Comparison of ENCODE assay signal across 24 cellular contexts in genomic region chr16:56865394-56866062, GRCh38. TPM values are rescaled to one million over a fixed set of nuclear protein-coding genes. Genes with fewer than 3 reads are reported as not detected.
DNase-seq lines count a peak whose midpoint lies in the region; ATAC-seq lines count a peak whose summit lies in the region.
"Had no signal": no experiment of that assay in that cellular context is flagged by ENCODE, and none has a peak within 500 bp of the region (broad histone marks: within the 10 kb centered on the region; RNA-seq: fewer than 3 reads in every experiment).

No MANE protein-coding gene starts in this region.

- H3K27me3 ChIP-seq in H7 (ENCODE audit: control insufficient read depth, insufficient read depth, low read length) = no peaks in the 10 kb centered on the region
- H3K27me3 ChIP-seq: BLaER1 treated with 17β-estradiol and CSF1 and Interleukin-3, amounts not matched to agents 10 nM and 100 nM; SJCRH30 had no signal

- no peak overlapping the region for H3K4me3 ChIP-seq in H7 (ENCODE audit: insufficient read depth, low read depth, low read length)
- H3K4me3 ChIP-seq: BLaER1 treated with 17β-estradiol and CSF1 and Interleukin-3, amounts not matched to agents 10 nM and 100 nM; PC-9; SJCRH30 had no signal

- no peak for DNase-seq in activated CD4-positive, alpha-beta T cell treated with anti-CD3 and anti-CD28 coated beads, Interleukin-2, amount 10 ng/mL, durations not matched to agents 7 days and 5 days
- DNase-seq in activated CD4-positive, alpha-beta T cell treated with anti-CD3 and anti-CD28 coated beads for 36 hours = no peak
- DNase-seq in H7 (peak; percentile 9), DMS 273 treated with DMSO at 0.1 percent for 48 hours (lab: John Stamatoyannopoulos, UW) (no peak), medulla oblongata (ENCODE audit: extremely low spot score) (no peak)
- DNase-seq in central memory CD8-positive, alpha-beta T cell (ENCODE audit: low spot score in 2 of 2) = no peak
- DNase-seq in stimulated activated effector memory CD8-positive, alpha-beta T cell treated with anti-CD3 and anti-CD28 coated beads, Interleukin-12 subunit alpha, Interleukin-12 subunit beta, amount 100 ng/mL, for 72 hours (ENCODE audit: low spot score in 2 of 2) = no peak
- DNase-seq: CD4-positive, alpha-beta T cell; GOT3; IMR-90; NCI-H1048; NCI-H1417; NCI-H1694; NCI-H2029 treated with DMSO at 0.1 percent for 48 hours; NCI-H446 treated with DMSO at 0.1 percent for 48 hours; NK-92 treated with Interleukin-12 subunit alpha and Interleukin-12 subunit beta, amount 100 ng/mL, for 24 hours; PC-9; SJCRH30 had no signal

- intact Hi-C loops in activated CD4-positive, alpha-beta T cell treated with anti-CD3 and anti-CD28 coated beads for 36 hours (cut with DNase I, micrococcal nuclease) = loop anchor here (5.0 to 10.0 kb wide), 3 partner anchors 67 to 299 kb away; partner anchors contain the start of gene HERPUD1 (in 1 of the 2)

- H3K36me3 ChIP-seq in H7 (replicated peaks; ENCODE audit: control insufficient read depth, insufficient read depth, low read length) = no peaks in the 10 kb centered on the region
- H3K36me3 ChIP-seq: BLaER1 treated with 17β-estradiol and CSF1 and Interleukin-3, amounts not matched to agents 10 nM and 100 nM; SJCRH30 had no signal

- H3K36me3 Mint-ChIP-seq in activated CD4-positive, alpha-beta T cell treated with anti-CD3 and anti-CD28 coated beads, Interleukin-2, amount 10 ng/mL, durations not matched to agents 7 days and 5 days (ENCODE audit: low read depth) = no peaks in the 10 kb centered on the region
- H3K36me3 Mint-ChIP-seq in activated CD4-positive, alpha-beta T cell treated with anti-CD3 and anti-CD28 coated beads for 36 hours (ENCODE audit: low read depth) = no peaks in the 10 kb centered on the region
- H3K36me3 Mint-ChIP-seq in central memory CD8-positive, alpha-beta T cell (ENCODE audit: insufficient read depth) = peaks cover 1% of the 10 kb centered on the region
- H3K36me3 Mint-ChIP-seq in stimulated activated effector memory CD8-positive, alpha-beta T cell treated with anti-CD3 and anti-CD28 coated beads, Interleukin-12 subunit alpha, Interleukin-12 subunit beta, amount 100 ng/mL, for 72 hours = peaks cover 6% of the 10 kb centered on the region

- POLR2A ChIA-PET in activated CD4-positive, alpha-beta T cell treated with anti-CD3 and anti-CD28 coated beads, Interleukin-2, amount 10 ng/mL, durations not matched to agents 7 days and 5 days (lab: Charles Lee) = no interaction called here
- POLR2A ChIA-PET in activated CD4-positive, alpha-beta T cell treated with anti-CD3 and anti-CD28 coated beads for 36 hours (lab: Charles Lee) = no interaction called here

- H3K4me3 Mint-ChIP-seq in activated CD4-positive, alpha-beta T cell treated with anti-CD3 and anti-CD28 coated beads, Interleukin-2, amount 10 ng/mL, durations not matched to agents 7 days and 5 days = no peak overlapping the region
- no peak overlapping the region for H3K4me3 Mint-ChIP-seq in activated CD4-positive, alpha-beta T cell treated with anti-CD3 and anti-CD28 coated beads for 36 hours
- H3K4me3 Mint-ChIP-seq in central memory CD8-positive, alpha-beta T cell = no peak overlapping the region
- H3K4me3 Mint-ChIP-seq in stimulated activated effector memory CD8-positive, alpha-beta T cell treated with anti-CD3 and anti-CD28 coated beads, Interleukin-12 subunit alpha, Interleukin-12 subunit beta, amount 100 ng/mL, for 72 hours = no peak overlapping the region
- H3K4me3 Mint-ChIP-seq: CD4-positive, alpha-beta T cell had no signal

- no peaks in the 10 kb centered on the region for H3K9me3 Mint-ChIP-seq in activated CD4-positive, alpha-beta T cell treated with anti-CD3 and anti-CD28 coated beads, Interleukin-2, amount 10 ng/mL, durations not matched to agents 7 days and 5 days
- no peaks in the 10 kb centered on the region for H3K9me3 Mint-ChIP-seq in activated CD4-positive, alpha-beta T cell treated with anti-CD3 and anti-CD28 coated beads for 36 hours (ENCODE audit: low read depth)
- no peaks in the 10 kb centered on the region for H3K9me3 Mint-ChIP-seq in central memory CD8-positive, alpha-beta T cell
- no peaks in the 10 kb centered on the region for H3K9me3 Mint-ChIP-seq in stimulated activated effector memory CD8-positive, alpha-beta T cell treated with anti-CD3 and anti-CD28 coated beads, Interleukin-12 subunit alpha, Interleukin-12 subunit beta, amount 100 ng/mL, for 72 hours
- H3K9me3 Mint-ChIP-seq: CD4-positive, alpha-beta T cell had no signal

- ATAC-seq in activated CD4-positive, alpha-beta T cell treated with anti-CD3 and anti-CD28 coated beads for 36 hours = no peak
- no peak for ATAC-seq in central memory CD8-positive, alpha-beta T cell (replicated peaks; ENCODE audit: extremely low read depth, poor library complexity, severe bottlenecking)
- ATAC-seq in stimulated activated effector memory CD8-positive, alpha-beta T cell treated with anti-CD3 and anti-CD28 coated beads, Interleukin-12 subunit alpha, Interleukin-12 subunit beta, amount 100 ng/mL, for 72 hours = no peak
- no peak for ATAC-seq in GM21423 (IDR thresholded peaks at IDR 0.05; ENCODE audit: unreplicated experiment)
- ATAC-seq: HCT116, Right ventricle myocardium inferior had no signal

- CTCF ChIA-PET in activated CD4-positive, alpha-beta T cell treated with anti-CD3 and anti-CD28 coated beads, Interleukin-2, amount 10 ng/mL, durations not matched to agents 7 days and 5 days (lab: Charles Lee) = interaction anchor here (0.8 to 3.2 kb wide), 3 partner anchors 13 to 164 kb away, joined by 3 to 23 read pairs (median 3); no protein-coding TSS in a partner anchor
- CTCF ChIA-PET in activated CD4-positive, alpha-beta T cell treated with anti-CD3 and anti-CD28 coated beads for 36 hours (lab: Charles Lee) = interaction anchor here (0.6 to 5.4 kb wide), 4 partner anchors 16 to 288 kb away, joined by 3 to 35 read pairs (median 4); no protein-coding TSS in a partner anchor

- peaks cover 30% of the 10 kb centered on the region for H3K4me1 Mint-ChIP-seq in activated CD4-positive, alpha-beta T cell treated with anti-CD3 and anti-CD28 coated beads, Interleukin-2, amount 10 ng/mL, durations not matched to agents 7 days and 5 days
- H3K4me1 Mint-ChIP-seq in activated CD4-positive, alpha-beta T cell treated with anti-CD3 and anti-CD28 coated beads for 36 hours = peaks cover 12% of the 10 kb centered on the region
- peaks cover 50% of the 10 kb centered on the region for H3K4me1 Mint-ChIP-seq in central memory CD8-positive, alpha-beta T cell
- peaks cover 50% of the 10 kb centered on the region for H3K4me1 Mint-ChIP-seq in stimulated activated effector memory CD8-positive, alpha-beta T cell treated with anti-CD3 and anti-CD28 coated beads, Interleukin-12 subunit alpha, Interleukin-12 subunit beta, amount 100 ng/mL, for 72 hours

- no peaks in the 10 kb centered on the region for H3K27me3 Mint-ChIP-seq in activated CD4-positive, alpha-beta T cell treated with anti-CD3 and anti-CD28 coated beads, Interleukin-2, amount 10 ng/mL, durations not matched to agents 7 days and 5 days
- no peaks in the 10 kb centered on the region for H3K27me3 Mint-ChIP-seq in activated CD4-positive, alpha-beta T cell treated with anti-CD3 and anti-CD28 coated beads for 36 hours
- H3K27me3 Mint-ChIP-seq in central memory CD8-positive, alpha-beta T cell = no peaks in the 10 kb centered on the region
- H3K27me3 Mint-ChIP-seq: CD4-positive, alpha-beta T cell had no signal

- H3K27ac Mint-ChIP-seq in activated CD4-positive, alpha-beta T cell treated with anti-CD3 and anti-CD28 coated beads, Interleukin-2, amount 10 ng/mL, durations not matched to agents 7 days and 5 days = peak overlapping the region; percentile 55
- no peak overlapping the region for H3K27ac Mint-ChIP-seq in activated CD4-positive, alpha-beta T cell treated with anti-CD3 and anti-CD28 coated beads for 36 hours
- peak overlapping the region; percentile 25 for H3K27ac Mint-ChIP-seq in central memory CD8-positive, alpha-beta T cell (ENCODE audit: low read depth)
- H3K27ac Mint-ChIP-seq in stimulated activated effector memory CD8-positive, alpha-beta T cell treated with anti-CD3 and anti-CD28 coated beads, Interleukin-12 subunit alpha, Interleukin-12 subunit beta, amount 100 ng/mL, for 72 hours = peak overlapping the region; percentile 29
- H3K27ac Mint-ChIP-seq: CD4-positive, alpha-beta T cell had no signal

RNA-seq across cellular contexts. Expression of gene SLC12A3, which starts 0.5 kb away (rescaled TPM):
- not detected for total RNA-seq in activated CD4-positive, alpha-beta T cell treated with anti-CD3 and anti-CD28 coated beads, Interleukin-2, amount 10 ng/mL, durations not matched to agents 7 days and 5 days
- not detected for total RNA-seq in activated CD4-positive, alpha-beta T cell treated with anti-CD3 and anti-CD28 coated beads for 36 hours
- not detected in 2 replicates for total RNA-seq in H7 (2014; rRNA removed; shearing (Covaris generic))
- total RNA-seq: A172; CD4-positive, alpha-beta T cell; IMR-90; Right ventricle myocardium inferior; RPMI7951; SJCRH30 had no signal
